ENCODE assay signal across 8 cellular contexts in genomic region chr19:45075215-45076028, GRCh38. TPM values are rescaled to one million over a fixed set of nuclear protein-coding genes. Genes with fewer than 3 reads are reported as not detected.
A peak's percentile ranks its signal among the peaks of the same experiment; 100 is the strongest.
DNase-seq lines count a peak whose midpoint lies in the region; ATAC-seq, FAIRE-seq and TF ChIP-seq lines count a peak whose summit lies in the region.

No MANE protein-coding gene starts in this region.

- H2AFZ ChIP-seq in OCI-LY7 (ENCODE audit: low read length), result no peak overlapping the region
- H2AFZ ChIP-seq in astrocyte (ENCODE audit: low read depth, low read length), result peak overlapping the region; percentile 82

- H3K9me3 Mint-ChIP-seq in astrocyte (ENCODE audit: unreplicated experiment), result no peaks in the 10 kb centered on the region

- H3K9me3 ChIP-seq in OCI-LY7 (ENCODE audit: low read length) (no peaks in the 10 kb centered on the region), astrocyte (ENCODE audit: insufficient read depth, low read depth, low read length) (no peaks in the 10 kb centered on the region)

- H3K4me1 Mint-ChIP-seq in astrocyte (ENCODE audit: low read depth, unreplicated experiment), result peaks cover 3% of the 10 kb centered on the region

- no peak for FAIRE-seq in astrocyte (lab: Jason Lieb, UNC)

- H4K20me1 ChIP-seq in OCI-LY7 (ENCODE audit: insufficient read depth, low read length) (peaks cover 5% of the 10 kb centered on the region; the same call in 1 of the 2 replicates), astrocyte (ENCODE audit: insufficient read depth, low read length) (peaks cover 8% of the 10 kb centered on the region)

- H3K27me3 Mint-ChIP-seq in astrocyte (ENCODE audit: low read depth, unreplicated experiment), result peaks cover 3% of the 10 kb centered on the region

- peaks cover 74% of the 10 kb centered on the region for H3K4me1 ChIP-seq in OCI-LY7 (ENCODE audit: insufficient read depth, low read length, poor library complexity, severe bottlenecking)
- H3K4me1 ChIP-seq in astrocyte (ENCODE audit: insufficient read depth, low read length), result peaks cover 14% of the 10 kb centered on the region

- H3K9ac ChIP-seq in astrocyte (ENCODE audit: low read length), result peak overlapping the region; percentile 55

- H3K27ac ChIP-seq in OCI-LY7 (ENCODE audit: low read depth, low read length, poor library complexity, severe bottlenecking) (peak overlapping the region; percentile 88), astrocyte (ENCODE audit: low read depth, low read length) (no peak overlapping the region)

- no TSS peak for BruUV-seq in OCI-LY7 (replicated peaks; lab: Mats Ljungman, UMichigan)

- H3K36me3 Mint-ChIP-seq in astrocyte (ENCODE audit: low read depth, unreplicated experiment), result peaks cover 4% of the 10 kb centered on the region

- POLR2A ChIA-PET in OCI-LY7 (lab: Charles Lee), result interaction anchor here (0.6 to 1.0 kb wide), 5 partner anchors 15 to 117 kb away, joined by 3 to 5 read pairs (median 5); no protein-coding TSS in a partner anchor

- H3K4me3 ChIP-seq in OCI-LY7 (ENCODE audit: low read depth, low read length, poor library complexity, severe bottlenecking) (peak overlapping the region; percentile 85), astrocyte (ENCODE audit: insufficient read depth, low read depth, low read length) (peak overlapping the region; percentile 60), retinal pigment epithelial cell (ENCODE audit: low read length) (peak overlapping the region; percentile 37)

- DNase-seq in DMS53 (lab: John Stamatoyannopoulos, UW) (peak; percentile 85), OCI-LY7 (ENCODE audit: low spot score) (peak; percentile 96), astrocyte (ENCODE audit: low read depth) (no peak), hippocampal formation (lab: John Stamatoyannopoulos, UW) (peak; percentile 5 to 62), retinal pigment epithelial cell (ENCODE audit: low read depth) (no peak), kidney glomerular epithelial cell (lab: John Stamatoyannopoulos, UW) (no peak)

- no peak overlapping the region for H3K27ac Mint-ChIP-seq in astrocyte (ENCODE audit: unreplicated experiment)

- ATAC-seq in GM19395 (IDR thresholded peaks at IDR 0.05; ENCODE audit: unreplicated experiment), result peak; percentile 60
- ATAC-seq in HG03432 (IDR thresholded peaks at IDR 0.05; ENCODE audit: unreplicated experiment), result peak; percentile 58

- CTCF ChIA-PET in OCI-LY7 (lab: Charles Lee; ENCODE audit: unreplicated experiment), result no interaction called here

- peak overlapping the region; percentile 80 for H3K4me3 Mint-ChIP-seq in astrocyte (ENCODE audit: unreplicated experiment)

- H3K36me3 ChIP-seq in OCI-LY7 (ENCODE audit: insufficient read depth, low read length) (peaks cover 50% of the 10 kb centered on the region), astrocyte (ENCODE audit: insufficient read depth, low read length) (peaks cover 3% of the 10 kb centered on the region)

- no peaks in the 10 kb centered on the region for H3K9me2 ChIP-seq in OCI-LY7 (ENCODE audit: insufficient read depth, low read length)

- H3K4me2 ChIP-seq in OCI-LY7 (ENCODE audit: low read length) (peak overlapping the region; percentile 100), astrocyte (ENCODE audit: low read length) (peak overlapping the region; percentile 88)

- no peaks in the 10 kb centered on the region for H3K27me3 ChIP-seq in astrocyte (ENCODE audit: insufficient read depth, low read length)

- TF ChIP-seq CTCF in OCI-LY7 (conservative IDR thresholded peaks at IDR 0.05; ENCODE audit: low read length) (no peak), astrocyte (IDR thresholded peaks at IDR 0.05; ENCODE audit: insufficient read depth, low read depth, low read length) (no peak), retinal pigment epithelial cell (conservative IDR thresholded peaks at IDR 0.05; ENCODE audit: low read depth, low read length) (no peak)

- H3K79me2 ChIP-seq in OCI-LY7 (ENCODE audit: insufficient read depth, low read depth, low read length) (peaks cover 53% of the 10 kb centered on the region), astrocyte (ENCODE audit: insufficient read depth, low read length) (peaks cover 14% of the 10 kb centered on the region)

- intact Hi-C loops in OCI-LY7 (cut with micrococcal nuclease; ENCODE audit: unreplicated experiment), result loop anchor here (2.0 to 5.0 kb wide), 4 partner anchors 59 to 323 kb away; no protein-coding TSS in a partner anchor

RNA-seq across cellular contexts. Expression of gene ZNF296, which starts 0.9 kb away (rescaled TPM):
- total RNA-seq in OCI-LY7 (2014; rRNA removed; shearing (Covaris generic)), result 10.6 and 13.5 TPM in 2 replicates
- total RNA-seq in OCI-LY7 (2022) (31.4 and 31.6 TPM in 2 replicates), astrocyte (3.0 and 3.1 TPM in 2 replicates)

RNA-seq across cellular contexts. Expression of gene GEMIN7, which starts 3.6 kb away (rescaled TPM):
- total RNA-seq in OCI-LY7 (2014; rRNA removed; shearing (Covaris generic)), result 45.2 and 60.0 TPM in 2 replicates
- total RNA-seq in OCI-LY7 (2022), result 38.8 and 46.3 TPM in 2 replicates
- 44.8 and 46.0 TPM in 2 replicates for total RNA-seq in astrocyte

RNA-seq across cellular contexts. Expression of gene PPP1R37, which starts 17.6 kb away (rescaled TPM):
- total RNA-seq in OCI-LY7 (2014; rRNA removed; shearing (Covaris generic)), result 35.5 and 48.6 TPM in 2 replicates
- total RNA-seq in OCI-LY7 (2022) (24.7 and 27.7 TPM in 2 replicates), astrocyte (29.1 and 29.2 TPM in 2 replicates)

RNA-seq across cellular contexts. Expression of gene CLASRP, which starts 36.6 kb away (rescaled TPM):
- total RNA-seq in OCI-LY7 (2014; rRNA removed; shearing (Covaris generic)), result 142 and 152 TPM in 2 replicates
- 166 and 181 TPM in 2 replicates for total RNA-seq in OCI-LY7 (2022)
- 45.5 and 45.9 TPM in 2 replicates for total RNA-seq in astrocyte

Comparison
In these comparisons a context has a peak if more than half of its experiments do, and no peak if none do; other contexts are left out.
1. DNase-seq: peak in DMS53 (single experiment), OCI-LY7 (single experiment) and hippocampal formation (2 of 2); none in astrocyte (single experiment), retinal pigment epithelial cell (single experiment) and kidney glomerular epithelial cell (single experiment).
2. Peak in every context shown above with its lines, with median percentiles within 50 percentile points of each other: H3K4me3 ChIP-seq.